1 cellular context compared by ENCODE assay signal in genomic region chr14:26204362-26204953, GRCh38.
TF ChIP-seq lines count a peak whose summit lies in the region.

No MANE protein-coding gene starts in this region.

TF ChIP-seq in SK-N-SH, 30 proteins besides CTCF, POLR2A, EP300 and RAD21 (continued from another document):
- TF ChIP-seq USF1 (IDR thresholded peaks at IDR 0.05; ENCODE audit: borderline replicate concordance, low read depth) = no peak
- no peak for TF ChIP-seq POLR2AphosphoS5 (IDR thresholded peaks at IDR 0.05; ENCODE audit: low read depth, low read length)
- TF ChIP-seq NRF1 (IDR thresholded peaks at IDR 0.05; ENCODE audit: low read depth, low read length) = no peak
